ENCODE assay signal across 15 cellular contexts in the genomic region with DNA sequence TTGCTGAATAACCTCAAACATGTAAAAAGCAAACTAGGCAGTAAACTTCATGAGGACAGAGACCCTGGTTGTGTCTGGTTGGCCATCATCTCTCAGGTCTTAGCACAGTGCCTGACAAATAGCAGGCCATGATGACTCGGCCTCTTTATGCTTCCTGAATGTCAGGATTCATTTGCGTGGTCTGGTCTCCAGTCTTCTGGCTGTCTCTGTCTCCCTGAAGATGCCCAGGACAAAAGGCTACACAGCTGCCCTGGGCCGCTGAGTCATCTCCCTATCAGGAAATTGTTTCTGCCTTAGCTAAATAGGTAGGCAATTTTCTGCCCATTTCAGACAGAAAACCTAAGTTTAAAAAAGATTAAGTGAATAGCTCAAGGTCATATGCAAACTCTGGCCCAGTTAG.
DNase-seq lines count a peak whose midpoint lies in the region; ATAC-seq and TF ChIP-seq lines count a peak whose summit lies in the region.
"Had no signal": no experiment of that assay in that cellular context is flagged by ENCODE, and none has a peak within 500 bp of the region (broad histone marks: within the 10 kb centered on the region; RNA-seq: fewer than 3 reads in every experiment).

No MANE protein-coding gene starts in this region.

- peak overlapping the region; percentile 73 for H3K4me3 Mint-ChIP-seq in natural killer cell treated with Interleukin-12 subunit alpha and Interleukin-12 subunit beta and Interleukin-15 and Interleukin-18, amount 100 ng/mL, for 72 hours
- no peak overlapping the region for H3K4me3 Mint-ChIP-seq in natural killer cell

- H3K27ac ChIP-seq in foreskin keratinocyte: peak overlapping the region; percentile 86
- peak overlapping the region; percentile 15 to 52 for H3K27ac ChIP-seq in tibial artery
- H3K27ac ChIP-seq: gastrocnemius medialis had no signal

- DNase-seq in natural killer cell treated with Interleukin-12 subunit alpha and Interleukin-12 subunit beta and Interleukin-15 and Interleukin-18, amount 100 ng/mL, for 72 hours (ENCODE audit: low spot score): no peak
- no peak for DNase-seq in natural killer cell
- DNase-seq in SW480 (ENCODE audit: low spot score): peak; percentile 13
- DNase-seq in foreskin keratinocyte: peak; percentile 67 to 84
- no peak for DNase-seq in tibial artery
- DNase-seq in stimulated activated CD8-positive, alpha-beta memory T cell treated with anti-CD3 and anti-CD28 coated beads, Interleukin-4, amount 100 ng/mL, for 48 hours: no peak
- DNase-seq: activated CD4-positive, CD25-positive, alpha-beta regulatory T cell treated with anti-CD3 and anti-CD28 coated beads, Interleukin-2, amount 50 U/mL, for 72 hours; gastrocnemius medialis; mesendoderm; NCI-H2029; RPMI8226; stimulated activated naive CD4-positive, alpha-beta T cell treated with Interleukin-2 at 50 U/mL for 16 hours had no signal

- peaks cover 19 to 27% of the 10 kb centered on the region in 2 donors for H3K4me1 Mint-ChIP-seq in natural killer cell treated with Interleukin-12 subunit alpha and Interleukin-12 subunit beta and Interleukin-15 and Interleukin-18, amount 100 ng/mL, for 72 hours (ENCODE audit: low read depth in 2 of 2)
- H3K4me1 Mint-ChIP-seq in natural killer cell: no peaks in the 10 kb centered on the region

- H3K27me3 ChIP-seq in foreskin keratinocyte (no peaks in the 10 kb centered on the region), tibial artery (no peaks in the 10 kb centered on the region)
- H3K27me3 ChIP-seq: BLaER1 treated with 17β-estradiol and CSF1 and Interleukin-3, amounts not matched to agents 10 nM and 100 nM; gastrocnemius medialis had no signal

- peaks cover 12% of the 10 kb centered on the region for H3K36me3 Mint-ChIP-seq in natural killer cell treated with Interleukin-12 subunit alpha and Interleukin-12 subunit beta and Interleukin-15 and Interleukin-18, amount 100 ng/mL, for 72 hours
- H3K36me3 Mint-ChIP-seq in natural killer cell: no peaks in the 10 kb centered on the region

- H3K27me3 Mint-ChIP-seq in natural killer cell treated with Interleukin-12 subunit alpha and Interleukin-12 subunit beta and Interleukin-15 and Interleukin-18, amount 100 ng/mL, for 72 hours: peaks cover 0 to 10% of the 10 kb centered on the region in 2 donors
- peaks cover 3 to 7% of the 10 kb centered on the region in 2 donors for H3K27me3 Mint-ChIP-seq in natural killer cell (ENCODE audit: low read depth in 2 of 2)

- H3K27ac Mint-ChIP-seq in natural killer cell treated with Interleukin-12 subunit alpha and Interleukin-12 subunit beta and Interleukin-15 and Interleukin-18, amount 100 ng/mL, for 72 hours: peak overlapping the region; percentile 81 to 89
- H3K27ac Mint-ChIP-seq in natural killer cell: no peak overlapping the region

- no peaks in the 10 kb centered on the region for H3K9me3 ChIP-seq in tibial artery
- H3K9me3 ChIP-seq: BLaER1 treated with 17β-estradiol and CSF1 and Interleukin-3, amounts not matched to agents 10 nM and 100 nM; gastrocnemius medialis had no signal

- ATAC-seq in natural killer cell treated with Interleukin-12 subunit alpha and Interleukin-12 subunit beta and Interleukin-15 and Interleukin-18, amount 100 ng/mL, for 72 hours: no peak
- ATAC-seq in natural killer cell (no peak), foreskin keratinocyte (peak; percentile 80), HG03457 (IDR thresholded peaks at IDR 0.05; ENCODE audit: unreplicated experiment) (no peak), esophagus mucosa (no peak)
- ATAC-seq: gastrocnemius medialis had no signal

- H3K36me3 ChIP-seq in tibial artery: no peaks in the 10 kb centered on the region
- H3K36me3 ChIP-seq: BLaER1 treated with 17β-estradiol and CSF1 and Interleukin-3, amounts not matched to agents 10 nM and 100 nM; gastrocnemius medialis had no signal

- H3K4me3 ChIP-seq in tibial artery: no peak overlapping the region
- H3K4me3 ChIP-seq: BLaER1 treated with 17β-estradiol and CSF1 and Interleukin-3, amounts not matched to agents 10 nM and 100 nM; gastrocnemius medialis had no signal

- intact Hi-C loops in natural killer cell (cut with micrococcal nuclease): no loop called here
- intact Hi-C loops in tibial artery (cut with DNase I; ENCODE audit: low total_unique reads): no loop called here

- H3K9me3 Mint-ChIP-seq in natural killer cell treated with Interleukin-12 subunit alpha and Interleukin-12 subunit beta and Interleukin-15 and Interleukin-18, amount 100 ng/mL, for 72 hours: no peaks in the 10 kb centered on the region
- no peaks in the 10 kb centered on the region for H3K9me3 Mint-ChIP-seq in natural killer cell

- H3K4me1 ChIP-seq in foreskin keratinocyte (peaks cover 16% of the 10 kb centered on the region), tibial artery (peaks cover 0 to 20% (median 5%) of the 10 kb centered on the region in 4 donors)
- H3K4me1 ChIP-seq: gastrocnemius medialis had no signal

- no peak for TF ChIP-seq CTCF in natural killer cell (IDR thresholded peaks at IDR 0.05)
- no peak for TF ChIP-seq CTCF in foreskin keratinocyte (conservative IDR thresholded peaks at IDR 0.05)
- no peak for TF ChIP-seq CTCF in tibial artery (IDR thresholded peaks at IDR 0.05)

Comparison
In these comparisons a context has a peak if more than half of its experiments do, and no peak if none do; other contexts are left out.
1. H3K27ac Mint-ChIP-seq: peak in natural killer cell treated with Interleukin-12 subunit alpha and Interleukin-12 subunit beta and Interleukin-15 and Interleukin-18, amount 100 ng/mL, for 72 hours (2 of 2); none in natural killer cell (0 of 2).
2. DNase-seq: peak in SW480 (single experiment) and foreskin keratinocyte (2 of 2); none in natural killer cell treated with Interleukin-12 subunit alpha and Interleukin-12 subunit beta and Interleukin-15 and Interleukin-18, amount 100 ng/mL, for 72 hours (single experiment), natural killer cell (single experiment), tibial artery (0 of 2) and stimulated activated CD8-positive, alpha-beta memory T cell treated with anti-CD3 and anti-CD28 coated beads, Interleukin-4, amount 100 ng/mL, for 48 hours (single experiment).